Comparison of ENCODE assay signal across 29 cellular contexts in genomic region chr7:112654322-112655216, GRCh38.
DNase-seq lines count a peak whose midpoint lies in the region; ATAC-seq, FAIRE-seq and TF ChIP-seq lines count a peak whose summit lies in the region.
"Had no signal": no experiment of that assay in that cellular context is flagged by ENCODE, and none has a peak within 500 bp of the region (broad histone marks: within the 10 kb centered on the region; RNA-seq: fewer than 3 reads in every experiment).

No MANE protein-coding gene starts in this region.

- intact Hi-C loops in head of caudate nucleus (cut with DNase I), result no loop called here

- H3K36me3 ChIP-seq in RWPE2 (ENCODE audit: low read depth), result no peaks in the 10 kb centered on the region
- H3K36me3 ChIP-seq: esophagus squamous epithelium, heart right ventricle, left lung, tibial artery had no signal

- ATAC-seq in RWPE2 (ENCODE audit: low read depth), result peak; percentile 82
- ATAC-seq: CD8-positive, alpha-beta T cell; heart right ventricle; left lung; natural killer cell; Panc1; stimulated activated naive CD8-positive, alpha-beta T cell treated with anti-CD3 and anti-CD28 coated beads, Interleukin-15, amount 100 ng/mL, for 72 hours had no signal

- H3K27me3 ChIP-seq in RWPE2 (ENCODE audit: insufficient read depth, poor library complexity, severe bottlenecking), result no peaks in the 10 kb centered on the region
- H3K27me3 ChIP-seq: esophagus squamous epithelium, heart right ventricle, left lung, tibial artery had no signal

- no peaks in the 10 kb centered on the region for H3K4me1 ChIP-seq in RWPE2 (ENCODE audit: insufficient read depth, poor library complexity, severe bottlenecking)
- H3K4me1 ChIP-seq: esophagus squamous epithelium, heart right ventricle, left lung, tibial artery had no signal

- H3K9me3 ChIP-seq in RWPE2 (ENCODE audit: severe bottlenecking), result no peaks in the 10 kb centered on the region
- H3K9me3 ChIP-seq: tibial artery had no signal

- DNase-seq in DMS 273 (lab: John Stamatoyannopoulos, UW; ENCODE audit: unreplicated experiment) (peak; percentile 12), DMS 273 treated with DMSO at 0.1 percent for 48 hours (lab: John Stamatoyannopoulos, UW) (no peak), RWPE2 (ENCODE audit: low spot score) (no peak), fibroblast of gingiva (ENCODE audit: low read depth) (peak; percentile 7), urothelium cell line (ENCODE audit: low spot score) (peak; percentile 12), head of caudate nucleus (no peak), NCI-H526 (lab: John Stamatoyannopoulos, UW) (no peak)
- no peak for DNase-seq in activated naive CD4-positive, alpha-beta T cell treated with anti-CD3 and anti-CD28 coated beads, Interleukin-2, amount 50 U/mL, for 16 hours
- DNase-seq: activated CD4-positive, alpha-beta memory T cell treated with anti-CD3 and anti-CD28 coated beads, Interleukin-2, amount 10 ng/mL, durations not matched to agents 7 days and 5 days; activated CD4-positive, CD25-positive, alpha-beta regulatory T cell; activated T-cell treated with anti-CD3 and anti-CD28 coated beads for 4 hours; AML-193; CD8-positive, alpha-beta T cell; DND-41; effector memory CD4-positive, alpha-beta T cell; esophagus squamous epithelium; heart right ventricle; left lung; midbrain; natural killer cell; NCI-H1105; NCI-H2081 treated with DMSO at 0.1 percent for 48 hours; NCI-H446 treated with DMSO at 0.1 percent for 48 hours; retina; stimulated activated naive CD8-positive, alpha-beta T cell treated with anti-CD3 and anti-CD28 coated beads, Interleukin-15, amount 100 ng/mL, for 72 hours; tibial artery had no signal

- TF ChIP-seq CTCF in RWPE2 (IDR thresholded peaks at IDR 0.05; ENCODE audit: poor library complexity, severe bottlenecking), result no peak

- no peak overlapping the region for H3K4me3 ChIP-seq in RWPE2 (ENCODE audit: severe bottlenecking)
- H3K4me3 ChIP-seq: esophagus squamous epithelium, heart right ventricle, left lung, tibial artery had no signal

- no peak for FAIRE-seq in urothelium cell line (lab: Jason Lieb, UNC)
- FAIRE-seq: GM19239 had no signal

- H3K27ac ChIP-seq in RWPE2 (ENCODE audit: poor library complexity, severe bottlenecking), result no peak overlapping the region
- H3K27ac ChIP-seq: 22Rv1, esophagus squamous epithelium, heart right ventricle, left lung, tibial artery had no signal

Comparison
In these comparisons a context has a peak if more than half of its experiments do, and no peak if none do; other contexts are left out.
1. DNase-seq: peak in DMS 273 (single experiment), fibroblast of gingiva (single experiment) and urothelium cell line (single experiment); none in DMS 273 treated with DMSO at 0.1 percent for 48 hours (single experiment), RWPE2 (single experiment), head of caudate nucleus (0 of 42), activated naive CD4-positive, alpha-beta T cell treated with anti-CD3 and anti-CD28 coated beads, Interleukin-2, amount 50 U/mL, for 16 hours (single experiment) and NCI-H526 (0 of 2).